In genomic region chr11:35049906-35050531, GRCh38 we compare ENCODE assay signal across 11 cellular contexts.
DNase-seq lines count a peak whose midpoint lies in the region; ATAC-seq and TF ChIP-seq lines count a peak whose summit lies in the region.
"Had no signal": no experiment of that assay in that cellular context is flagged by ENCODE, and none has a peak within 500 bp of the region (broad histone marks: within the 10 kb centered on the region; RNA-seq: fewer than 3 reads in every experiment).

No MANE protein-coding gene starts in this region.

- no peak overlapping the region for H2AFZ ChIP-seq in neuronal stem cell (ENCODE audit: low read length)
- H2AFZ ChIP-seq: hepatocyte had no signal

- H4K91ac ChIP-seq in neuronal stem cell (ENCODE audit: low read depth, low read length, poor library complexity) = no peak overlapping the region

- no peak overlapping the region for H3K9ac ChIP-seq in neuronal stem cell (ENCODE audit: low read depth, low read length, poor library complexity)

- H3K79me1 ChIP-seq in neuronal stem cell (ENCODE audit: low read depth, low read length) = no peaks in the 10 kb centered on the region

- H3K4me1 Mint-ChIP-seq in CD8-positive, alpha-beta memory T cell = peaks cover 58 to 79% (median 70%) of the 10 kb centered on the region in 3 donors

- H2AK5ac ChIP-seq in neuronal stem cell (ENCODE audit: low read depth, low read length) = no peak overlapping the region

- no peak overlapping the region for H3K23ac ChIP-seq in neuronal stem cell (ENCODE audit: low read depth, low read length, poor library complexity)

- no peak overlapping the region for H3K4me2 ChIP-seq in neuronal stem cell (ENCODE audit: insufficient read depth, low read length, poor library complexity, severe bottlenecking)
- H3K4me2 ChIP-seq: hepatocyte had no signal

- H3K9me3 Mint-ChIP-seq in CD8-positive, alpha-beta memory T cell = no peaks in the 10 kb centered on the region

- peak overlapping the region; percentile 7 to 76 (median 37) for H3K4me3 Mint-ChIP-seq in CD8-positive, alpha-beta memory T cell

- H3K4ac ChIP-seq in neuronal stem cell (ENCODE audit: low read length) = no peak overlapping the region

- no peak for TF ChIP-seq POLR2A in NB4 (IDR thresholded peaks at IDR 0.05; ENCODE audit: extremely low read depth, insufficient read length)

- no CpG with 5 or more reads among the region's 4 CpGs for WGBS in neuronal stem cell (ENCODE audit: extremely low coverage in 2 of 2, insufficient read length in 2 of 2, insufficient replicate concordance in 1 of 2), 2 donors

- peaks cover 0 to 5% of the 10 kb centered on the region in 2 donors for H3K27me3 Mint-ChIP-seq in CD8-positive, alpha-beta memory T cell

- POLR2A ChIA-PET in CD8-positive, alpha-beta memory T cell (lab: Charles Lee) = no interaction called here

- peak overlapping the region; percentile 52 to 100 (median 92) for H3K27ac Mint-ChIP-seq in CD8-positive, alpha-beta memory T cell

- no peak overlapping the region for H2BK12ac ChIP-seq in neuronal stem cell (ENCODE audit: low read length)

- no peak overlapping the region for H3K18ac ChIP-seq in neuronal stem cell (ENCODE audit: low read length)

- no peaks in the 10 kb centered on the region for H3K27me3 ChIP-seq in CD8-positive, alpha-beta memory T cell (ENCODE audit: insufficient read depth, low read length, poor library complexity, severe bottlenecking)
- no peaks in the 10 kb centered on the region for H3K27me3 ChIP-seq in neuronal stem cell (ENCODE audit: control insufficient read depth in 3 of 3, insufficient read depth in 3 of 3, low read depth in 1 of 3, low read length in 3 of 3)
- H3K27me3 ChIP-seq in foreskin keratinocyte = no peaks in the 10 kb centered on the region
- H3K27me3 ChIP-seq: hepatocyte had no signal

- no peaks in the 10 kb centered on the region for H3K36me3 ChIP-seq in CD8-positive, alpha-beta memory T cell (ENCODE audit: insufficient read depth, low read length)
- no peaks in the 10 kb centered on the region for H3K36me3 ChIP-seq in neuronal stem cell (replicated peaks in 1 of 2; ENCODE audit: control insufficient read depth in 2 of 2, insufficient read depth in 2 of 2, low read length in 2 of 2)

- DNase-seq in CD8-positive, alpha-beta memory T cell = no peak
- DNase-seq in NB4 (ENCODE audit: low read depth) (peak; percentile 53), fibroblast of villous mesenchyme (ENCODE audit: low read depth) (peak; percentile 60), NCI-H146 (lab: John Stamatoyannopoulos, UW) (no peak), NCI-H774 (lab: John Stamatoyannopoulos, UW) (no peak), neuronal stem cell (ENCODE audit: low spot score) (no peak), foreskin keratinocyte (no peak)
- DNase-seq: activated CD4-positive, alpha-beta T cell treated with anti-CD3 and anti-CD28 coated beads, Interleukin-2, amount 50 U/mL, for 1 hour; Right ventricle myocardium superior had no signal

- no peaks in the 10 kb centered on the region for H3K9me3 ChIP-seq in CD8-positive, alpha-beta memory T cell (ENCODE audit: low read length)
- H3K9me3 ChIP-seq in neuronal stem cell (replicated peaks in 1 of 2; ENCODE audit: control insufficient read depth in 2 of 2, insufficient read depth in 1 of 2, low read depth in 1 of 2, low read length in 2 of 2) = peaks cover 0 to 4% of the 10 kb centered on the region in 2 donors

- peaks cover 57% of the 10 kb centered on the region for H3K4me1 ChIP-seq in CD8-positive, alpha-beta memory T cell (ENCODE audit: insufficient read depth, low read length)
- H3K4me1 ChIP-seq in neuronal stem cell (ENCODE audit: control insufficient read depth in 2 of 2, insufficient read depth in 1 of 2, low read depth in 1 of 2, low read length in 2 of 2) (no peaks in the 10 kb centered on the region), foreskin keratinocyte (no peaks in the 10 kb centered on the region)

- CTCF ChIA-PET in CD8-positive, alpha-beta memory T cell (lab: Charles Lee) = interaction anchor here (1.1 kb wide), 1 partner anchor 9 kb away, joined by 3 read pairs; no protein-coding TSS in a partner anchor

- H2BK120ac ChIP-seq in neuronal stem cell (ENCODE audit: low read depth, low read length) = no peak overlapping the region

- no peak overlapping the region for H2BK5ac ChIP-seq in neuronal stem cell (ENCODE audit: low read length)

- ATAC-seq in GM18870 (IDR thresholded peaks at IDR 0.05; ENCODE audit: unreplicated experiment) = peak; percentile 71
- ATAC-seq in foreskin keratinocyte = no peak

- H3K4me3 ChIP-seq in CD8-positive, alpha-beta memory T cell (ENCODE audit: low read length) = no peak overlapping the region
- peak overlapping the region; percentile 39 for H3K4me3 ChIP-seq in NB4 (ENCODE audit: low read depth, low read length)
- H3K4me3 ChIP-seq in fibroblast of villous mesenchyme (ENCODE audit: low read depth, low read length) = no peak overlapping the region
- no peak overlapping the region for H3K4me3 ChIP-seq in neuronal stem cell (ENCODE audit: low read length in 2 of 2)
- H3K4me3 ChIP-seq: hepatocyte had no signal

- H3K36me3 Mint-ChIP-seq in CD8-positive, alpha-beta memory T cell = peaks cover 2 to 10% (median 2%) of the 10 kb centered on the region in 3 donors

- TF ChIP-seq CTCF in NB4 (IDR thresholded peaks at IDR 0.05; ENCODE audit: low read depth, low read length) (no peak), fibroblast of villous mesenchyme (IDR thresholded peaks at IDR 0.05; ENCODE audit: insufficient read depth, low read depth, low read length) (no peak), foreskin keratinocyte (conservative IDR thresholded peaks at IDR 0.05) (no peak)

- H3K14ac ChIP-seq in neuronal stem cell (ENCODE audit: low read length) = no peak overlapping the region

- H3K27ac ChIP-seq in CD8-positive, alpha-beta memory T cell (ENCODE audit: low read depth, low read length) = no peak overlapping the region
- H3K27ac ChIP-seq in neuronal stem cell (replicated peaks; ENCODE audit: low read length) = no peak overlapping the region
- no peak overlapping the region for H3K27ac ChIP-seq in foreskin keratinocyte
- H3K27ac ChIP-seq: hepatocyte had no signal

- no peak overlapping the region for H4K8ac ChIP-seq in neuronal stem cell (ENCODE audit: low read depth, low read length)

- no peak overlapping the region for H2BK15ac ChIP-seq in neuronal stem cell (ENCODE audit: low read length)

Comparison
In these comparisons a context has a peak if more than half of its experiments do, and no peak if none do; other contexts are left out.
1. DNase-seq: peak in NB4 (single experiment) and fibroblast of villous mesenchyme (single experiment); none in CD8-positive, alpha-beta memory T cell (0 of 5), NCI-H146 (single experiment), NCI-H774 (single experiment), neuronal stem cell (single experiment) and foreskin keratinocyte (0 of 2).